ENCODE assay signal across 10 cellular contexts in the genomic region with DNA sequence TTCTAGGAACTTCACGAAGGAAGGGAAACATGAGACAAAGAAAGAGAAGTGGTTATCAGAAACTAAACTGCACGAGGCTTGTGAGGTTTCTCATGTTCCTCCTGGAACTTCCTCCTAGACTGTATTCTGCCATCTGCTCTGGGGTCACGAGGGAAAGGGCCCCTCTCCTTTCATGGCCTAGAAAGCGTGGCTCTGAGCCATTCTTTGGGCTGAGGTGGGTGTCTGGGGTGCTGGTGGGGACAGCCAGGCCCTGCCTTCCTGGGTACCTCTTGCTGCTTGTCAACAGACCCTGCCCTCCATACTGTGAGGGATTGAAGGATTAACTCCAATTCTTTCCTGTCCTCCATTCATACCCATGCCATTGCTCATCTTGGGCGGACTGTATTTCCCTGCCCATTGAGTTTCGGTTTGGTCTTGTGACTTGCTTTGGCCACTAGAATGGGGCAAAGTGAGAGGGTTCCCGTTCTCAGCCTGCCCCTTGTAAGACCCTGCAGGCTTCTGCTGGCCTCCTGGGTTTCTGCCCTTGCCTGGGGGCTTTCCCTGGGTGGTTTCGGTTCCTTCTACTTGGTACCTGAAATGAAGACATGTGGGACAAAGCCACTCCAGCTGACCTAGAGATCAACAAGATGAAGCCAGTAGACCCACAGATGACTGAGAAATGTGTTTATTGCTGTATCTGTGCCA. TPM values are rescaled to one million over a fixed set of nuclear protein-coding genes. Genes with fewer than 3 reads are reported as not detected.
DNase-seq lines count a peak whose midpoint lies in the region; ATAC-seq lines count a peak whose summit lies in the region.
"Had no signal": no experiment of that assay in that cellular context is flagged by ENCODE, and none has a peak within 500 bp of the region (broad histone marks: within the 10 kb centered on the region; RNA-seq: fewer than 3 reads in every experiment).

No MANE protein-coding gene starts in this region.

- no peaks in the 10 kb centered on the region for H3K4me1 ChIP-seq in naive thymus-derived CD4-positive, alpha-beta T cell (ENCODE audit: control insufficient read depth in 2 of 2, insufficient read depth in 2 of 2, low read length in 2 of 2)

- no peak overlapping the region for H3K27ac ChIP-seq in naive thymus-derived CD4-positive, alpha-beta T cell (ENCODE audit: low read depth, low read length)

- H3K9me3 Mint-ChIP-seq in naive thymus-derived CD4-positive, alpha-beta T cell, result peaks cover 0 to 4% (median 0%) of the 10 kb centered on the region in 11 donors

- peaks cover 12 to 55% (median 16%) of the 10 kb centered on the region in 7 donors for H3K4me1 Mint-ChIP-seq in naive thymus-derived CD4-positive, alpha-beta T cell

- no peak overlapping the region for H3K4me3 ChIP-seq in naive thymus-derived CD4-positive, alpha-beta T cell (ENCODE audit: low read length)

- no peaks in the 10 kb centered on the region for H3K9me3 ChIP-seq in naive thymus-derived CD4-positive, alpha-beta T cell (ENCODE audit: control insufficient read depth in 2 of 3, low read length in 3 of 3)

- H3K27ac Mint-ChIP-seq in naive thymus-derived CD4-positive, alpha-beta T cell, result no peak overlapping the region

- no peaks in the 10 kb centered on the region for H3K27me3 ChIP-seq in naive thymus-derived CD4-positive, alpha-beta T cell (ENCODE audit: control insufficient read depth in 2 of 2, insufficient read depth in 2 of 2, low read length in 2 of 2)

- peaks cover 0 to 4% (median 0%) of the 10 kb centered on the region in 5 donors for H3K27me3 Mint-ChIP-seq in naive thymus-derived CD4-positive, alpha-beta T cell

- CTCF ChIA-PET in naive thymus-derived CD4-positive, alpha-beta T cell (lab: Charles Lee), result no interaction called here

- ATAC-seq in GM18909 (IDR thresholded peaks at IDR 0.05; ENCODE audit: poor library complexity, unreplicated experiment) (peak; percentile 93), HG02678 (IDR thresholded peaks at IDR 0.05; ENCODE audit: unreplicated experiment) (peak; percentile 90)
- peak; percentile 65 for ATAC-seq in naive thymus-derived CD4-positive, alpha-beta T cell

- no peaks in the 10 kb centered on the region for H3K36me3 ChIP-seq in naive thymus-derived CD4-positive, alpha-beta T cell (ENCODE audit: control insufficient read depth in 2 of 3, insufficient read depth in 3 of 3, low read length in 3 of 3)

- no peak overlapping the region for H3K4me3 Mint-ChIP-seq in naive thymus-derived CD4-positive, alpha-beta T cell

- POLR2A ChIA-PET in naive thymus-derived CD4-positive, alpha-beta T cell (lab: Charles Lee), result no interaction called here

- peaks cover 0 to 11% (median 0%) of the 10 kb centered on the region in 5 donors for H3K36me3 Mint-ChIP-seq in naive thymus-derived CD4-positive, alpha-beta T cell

- DNase-seq in NOMO-1 (lab: John Stamatoyannopoulos, UW; ENCODE audit: unreplicated experiment in 2 of 2) (peak; percentile 42 to 68), NCI-H446 (lab: John Stamatoyannopoulos, UW) (no peak), NCI-H2227 (lab: John Stamatoyannopoulos, UW; ENCODE audit: unreplicated experiment) (no peak), superior temporal gyrus (ENCODE audit: extremely low spot score) (no peak), iPS-NIHi7 (ENCODE audit: extremely low spot score) (no peak)
- DNase-seq in naive thymus-derived CD4-positive, alpha-beta T cell, result no peak
- DNase-seq: amniotic stem cell, KG1 had no signal

- intact Hi-C loops in naive thymus-derived CD4-positive, alpha-beta T cell (cut with micrococcal nuclease), result no loop called here

RNA-seq across cellular contexts. Expression of a gene that starts 14.9 kb away (rescaled TPM):
- 10 to 100 TPM; 13.8 to 69.7 (median 52.5) TPM for total RNA-seq in naive thymus-derived CD4-positive, alpha-beta T cell
- polyA plus RNA-seq in naive thymus-derived CD4-positive, alpha-beta T cell, result 10 to 100 TPM; 26.0 to 56.5 TPM

RNA-seq across cellular contexts. Expression of a gene that starts 56.4 kb away (rescaled TPM):
- 1 to 10 TPM; 1.1 to 5.7 (median 4.3) TPM for total RNA-seq in naive thymus-derived CD4-positive, alpha-beta T cell
- polyA plus RNA-seq in naive thymus-derived CD4-positive, alpha-beta T cell, result 1 to 10 TPM; 3.3 to 7.4 TPM

Comparison
In these comparisons a context has a peak if more than half of its experiments do, and no peak if none do; other contexts are left out.
1. DNase-seq: peak in NOMO-1 (2 of 2); none in naive thymus-derived CD4-positive, alpha-beta T cell (0 of 9), NCI-H446 (0 of 2), NCI-H2227 (single experiment), superior temporal gyrus (single experiment) and iPS-NIHi7 (single experiment).
2. Peak in every context shown above with its lines, with median percentiles within 50 percentile points of each other: ATAC-seq.